Comparison of ENCODE assay signal across 8 cellular contexts in genomic region chr4:20395160-20395773, GRCh38.
DNase-seq lines count a peak whose midpoint lies in the region; ATAC-seq lines count a peak whose summit lies in the region.

No MANE protein-coding gene starts in this region.

- in situ Hi-C loops in HAP-1 (cut with MboI; ENCODE audit: low sequenced_read_pairs): no loop called here

- H3K9me3 ChIP-seq in HAP-1: no peaks in the 10 kb centered on the region

- CTCF ChIA-PET in activated CD4-positive, alpha-beta T cell treated with anti-CD3 and anti-CD28 coated beads for 36 hours (lab: Charles Lee): interaction anchor here (0.6 to 2.5 kb wide), 12 partner anchors 8 to 1168 kb away, joined by 3 to 10 read pairs (median 3); no protein-coding TSS in a partner anchor

- H3K4me1 ChIP-seq in HAP-1: peaks cover 40% of the 10 kb centered on the region

- no peaks in the 10 kb centered on the region for H3K4me1 Mint-ChIP-seq in activated CD4-positive, alpha-beta T cell treated with anti-CD3 and anti-CD28 coated beads for 36 hours

- no peaks in the 10 kb centered on the region for H3K9me3 Mint-ChIP-seq in activated CD4-positive, alpha-beta T cell treated with anti-CD3 and anti-CD28 coated beads for 36 hours (ENCODE audit: low read depth)

- DNase-seq in activated CD4-positive, alpha-beta T cell treated with anti-CD3 and anti-CD28 coated beads for 36 hours: peak; percentile 48
- DNase-seq in activated CD4-positive, alpha-beta T cell treated with anti-CD3 and anti-CD28 coated beads, Interleukin-2, amount 50 U/mL, for 4 hours: no peak
- DNase-seq in HAP-1 (ENCODE audit: low spot score in 2 of 2) (peak; percentile 78 to 84), NCI-H1105 treated with DMSO at 0.1 percent for 48 hours (lab: John Stamatoyannopoulos, UW) (peak; percentile 86), islet precursor cell (peak; percentile 75)
- peak; percentile 8 to 41 for DNase-seq in activated CD4-positive, alpha-beta T cell treated with anti-CD3 and anti-CD28 coated beads, Interleukin-2, amount 50 U/mL, for 48 hours

- no peaks in the 10 kb centered on the region for H3K36me3 ChIP-seq in HAP-1 (replicated peaks)

- POLR2A ChIA-PET in activated CD4-positive, alpha-beta T cell treated with anti-CD3 and anti-CD28 coated beads for 36 hours (lab: Charles Lee): no interaction called here

- no peak for ATAC-seq in activated CD4-positive, alpha-beta T cell treated with anti-CD3 and anti-CD28 coated beads for 36 hours
- ATAC-seq in GM21423 (IDR thresholded peaks at IDR 0.05; ENCODE audit: unreplicated experiment) (no peak), GM21737 (IDR thresholded peaks at IDR 0.05; ENCODE audit: unreplicated experiment) (no peak)

- peaks cover 2% of the 10 kb centered on the region for H3K27me3 Mint-ChIP-seq in activated CD4-positive, alpha-beta T cell treated with anti-CD3 and anti-CD28 coated beads for 36 hours

- no peak overlapping the region for H3K4me3 ChIP-seq in HAP-1

- no peaks in the 10 kb centered on the region for H3K36me3 Mint-ChIP-seq in activated CD4-positive, alpha-beta T cell treated with anti-CD3 and anti-CD28 coated beads for 36 hours (ENCODE audit: low read depth)

- no peak overlapping the region for H3K4me3 Mint-ChIP-seq in activated CD4-positive, alpha-beta T cell treated with anti-CD3 and anti-CD28 coated beads for 36 hours

- no peaks in the 10 kb centered on the region for H3K27me3 ChIP-seq in HAP-1 (ENCODE audit: low read depth)

- no peak overlapping the region for H3K27ac Mint-ChIP-seq in activated CD4-positive, alpha-beta T cell treated with anti-CD3 and anti-CD28 coated beads for 36 hours

- intact Hi-C loops in activated CD4-positive, alpha-beta T cell treated with anti-CD3 and anti-CD28 coated beads for 36 hours (cut with DNase I, micrococcal nuclease): loop anchor here in 1 of 2 experiments (1.0 kb wide), 2 partner anchors 149 to 290 kb away; no protein-coding TSS in a partner anchor

Comparison
In these comparisons a context has a peak if more than half of its experiments do, and no peak if none do; other contexts are left out.
1. DNase-seq: peak in activated CD4-positive, alpha-beta T cell treated with anti-CD3 and anti-CD28 coated beads for 36 hours (single experiment), HAP-1 (2 of 2), NCI-H1105 treated with DMSO at 0.1 percent for 48 hours (single experiment), activated CD4-positive, alpha-beta T cell treated with anti-CD3 and anti-CD28 coated beads, Interleukin-2, amount 50 U/mL, for 48 hours (2 of 2) and islet precursor cell (single experiment); none in activated CD4-positive, alpha-beta T cell treated with anti-CD3 and anti-CD28 coated beads, Interleukin-2, amount 50 U/mL, for 4 hours (0 of 2).